In genomic region chr5:132411382-132411925, GRCh38 we compare ENCODE assay signal across 8 cellular contexts. TPM values are rescaled to one million over a fixed set of nuclear protein-coding genes. Genes with fewer than 3 reads are reported as not detected.
DNase-seq lines count a peak whose midpoint lies in the region; ATAC-seq and TF ChIP-seq lines count a peak whose summit lies in the region.

No MANE protein-coding gene starts in this region.

- H3K36me3 ChIP-seq in RWPE2 (ENCODE audit: low read depth): peaks cover 10% of the 10 kb centered on the region
- no peaks in the 10 kb centered on the region for H3K36me3 ChIP-seq in urinary bladder (ENCODE audit: insufficient read depth)

- H3K27ac ChIP-seq in RWPE2 (ENCODE audit: poor library complexity, severe bottlenecking) (peak overlapping the region; percentile 80), cingulate gyrus (ENCODE audit: low read depth, low read length) (peak overlapping the region; percentile 97), urinary bladder (ENCODE audit: low read depth) (peak overlapping the region; percentile 99)

- DNase-seq in AG10803 (ENCODE audit: low read depth) (no peak), RWPE2 (ENCODE audit: low spot score) (no peak), SIG-M5 (lab: John Stamatoyannopoulos, UW) (no peak)
- DNase-seq in effector CD8-positive, alpha-beta T cell (lab: John Stamatoyannopoulos, UW): no peak

- peak; percentile 4 for ATAC-seq in GM21619 (IDR thresholded peaks at IDR 0.05; ENCODE audit: unreplicated experiment)
- peak; percentile 55 for ATAC-seq in RWPE2 (ENCODE audit: low read depth)

- H3K4me1 ChIP-seq in RWPE2 (ENCODE audit: insufficient read depth, poor library complexity, severe bottlenecking): peaks cover 42% of the 10 kb centered on the region
- H3K4me1 ChIP-seq in mononuclear cell (ENCODE audit: insufficient read depth, low read length): peaks cover 67% of the 10 kb centered on the region
- H3K4me1 ChIP-seq in urinary bladder (ENCODE audit: insufficient read depth): peaks cover 2% of the 10 kb centered on the region

- no peaks in the 10 kb centered on the region for H3K9me3 ChIP-seq in RWPE2 (ENCODE audit: severe bottlenecking)
- H3K9me3 ChIP-seq in mononuclear cell (ENCODE audit: low read depth, low read length): no peaks in the 10 kb centered on the region

- 40% methylated on average over 7 of the region's 7 CpGs for WGBS in urinary bladder

- no peaks in the 10 kb centered on the region for H3K27me3 ChIP-seq in RWPE2 (ENCODE audit: insufficient read depth, poor library complexity, severe bottlenecking)
- no peaks in the 10 kb centered on the region for H3K27me3 ChIP-seq in mononuclear cell (ENCODE audit: insufficient read depth, low read length)

- TF ChIP-seq CTCF in AG10803 (conservative IDR thresholded peaks at IDR 0.05; ENCODE audit: low read length) (no peak), RWPE2 (IDR thresholded peaks at IDR 0.05; ENCODE audit: poor library complexity, severe bottlenecking) (no peak)

- peak overlapping the region; percentile 89 for H3K4me3 ChIP-seq in AG10803 (ENCODE audit: low read length)
- peak overlapping the region; percentile 62 for H3K4me3 ChIP-seq in RWPE2 (ENCODE audit: severe bottlenecking)
- peak overlapping the region; percentile 85 for H3K4me3 ChIP-seq in mononuclear cell (ENCODE audit: low read length)
- peak overlapping the region; percentile 66 for H3K4me3 ChIP-seq in urinary bladder (ENCODE audit: low read depth, low read length)

RNA-seq across cellular contexts. Expression of gene SLC22A5, which starts 41.9 kb away (rescaled TPM):
- total RNA-seq in mononuclear cell (2.2 TPM), urinary bladder (9.3 TPM)
- polyA plus RNA-seq in urinary bladder: 6.4 TPM
